In genomic region chr11:9158898-9159391, GRCh38 we compare ENCODE assay signal across 14 cellular contexts.
DNase-seq lines count a peak whose midpoint lies in the region; ATAC-seq, FAIRE-seq and TF ChIP-seq lines count a peak whose summit lies in the region.
"Had no signal": no experiment of that assay in that cellular context is flagged by ENCODE, and none has a peak within 500 bp of the region (broad histone marks: within the 10 kb centered on the region; RNA-seq: fewer than 3 reads in every experiment).

No MANE protein-coding gene starts in this region.

- ATAC-seq in K562, result no peak
- ATAC-seq in HG03045 (IDR thresholded peaks at IDR 0.05; ENCODE audit: unreplicated experiment), result no peak

- no peak overlapping the region for H2AFZ ChIP-seq in K562 (ENCODE audit: low read depth, low read length)
- no peak overlapping the region for H2AFZ ChIP-seq in mesenchymal stem cell (ENCODE audit: low read depth, low read length)

- FAIRE-seq in K562 (lab: Jason Lieb, UNC) (no peak), RCC 7860 (lab: Jason Lieb, UNC) (no peak)

- H4K91ac ChIP-seq in mesenchymal stem cell (ENCODE audit: low read length), result no peak overlapping the region

- no peak overlapping the region for H2BK12ac ChIP-seq in mesenchymal stem cell (ENCODE audit: low read length in 2 of 2)

- no TSS peak for BruUV-seq in K562 (replicated peaks; lab: Mats Ljungman, UMichigan)

- no peak overlapping the region for H3K9ac ChIP-seq in K562 (ENCODE audit: insufficient read depth in 1 of 2, low read depth in 2 of 2, low read length in 2 of 2)
- peak overlapping the region; percentile 55 for H3K9ac ChIP-seq in mesenchymal stem cell (ENCODE audit: low read length)

- TF ChIP-seq EP300 in K562 (IDR thresholded peaks at IDR 0.05; ENCODE audit: low read length), result no peak

- H3K36me3 ChIP-seq in K562 (ENCODE audit: control insufficient read depth, insufficient read depth, low read length), result peaks cover 47% of the 10 kb centered on the region
- H3K36me3 ChIP-seq in mesenchymal stem cell (ENCODE audit: control insufficient read depth in 1 of 2, insufficient read depth in 2 of 2, low read depth in 1 of 2, low read length in 2 of 2), result peaks cover 14 to 60% of the 10 kb centered on the region in 2 experiments
- H3K36me3 ChIP-seq in H7 (replicated peaks; ENCODE audit: control insufficient read depth, insufficient read depth, low read length), result peaks cover 5% of the 10 kb centered on the region

- H3K79me1 ChIP-seq in mesenchymal stem cell (replicated peaks; ENCODE audit: low read length, poor library complexity, severe bottlenecking), result peaks cover 15% of the 10 kb centered on the region

- H2BK120ac ChIP-seq in mesenchymal stem cell (ENCODE audit: low read depth, low read length), result no peak overlapping the region

- H3K23ac ChIP-seq in mesenchymal stem cell (ENCODE audit: low read length in 2 of 2), result no peak overlapping the region

- DNase-seq in ELR (ENCODE audit: low read depth), result peak; percentile 86
- peak; percentile 88 for DNase-seq in MV-4-11 (lab: John Stamatoyannopoulos, UW)
- DNase-seq in K562 (ENCODE audit: extremely low read depth in 1 of 4, low spot score in 3 of 4), result no peak
- DNase-seq in mesenchymal stem cell, result peak; percentile 54
- DNase-seq in RCC 7860 (ENCODE audit: low spot score), result no peak
- no peak for DNase-seq in H7
- DNase-seq: activated CD4-positive, alpha-beta T cell treated with anti-CD3 and anti-CD28 coated beads, Interleukin-2, amount 50 U/mL, for 4 hours; aorta; effector memory CD4-positive, alpha-beta T cell; midbrain; NCI-H1436; NCI-H774; posterior cingulate gyrus had no signal

- H3K9me3 ChIP-seq in K562 (replicated peaks; ENCODE audit: control insufficient read depth, insufficient read depth, low read depth, low read length) (no peaks in the 10 kb centered on the region), mesenchymal stem cell (ENCODE audit: control insufficient read depth, low read length) (no peaks in the 10 kb centered on the region)

- CTCF ChIA-PET in K562 (lab: Yijun Ruan, JAX; ENCODE audit: low intra/inter-chr PET ratio), result no interaction called here

- H3K27ac ChIP-seq in K562 (ENCODE audit: extremely low read depth, low read depth, low read length) (no peak overlapping the region), mesenchymal stem cell (ENCODE audit: low read length, poor library complexity, severe bottlenecking) (no peak overlapping the region)

- H2BK5ac ChIP-seq in mesenchymal stem cell (ENCODE audit: low read depth, low read length, poor library complexity, severe bottlenecking), result no peak overlapping the region

- in situ Hi-C loops in K562 (cut with MboI), result loop anchor here (25.0 kb wide), 1 partner anchor 253 kb away; no protein-coding TSS in a partner anchor

- no peak overlapping the region for H3K4ac ChIP-seq in mesenchymal stem cell (ENCODE audit: low read depth in 1 of 2, low read length in 2 of 2)

- H3K4me1 ChIP-seq in K562 (replicated peaks in 1 of 2; ENCODE audit: control insufficient read depth in 2 of 2, insufficient read depth in 2 of 2, low read length in 2 of 2) (peaks cover 4 to 5% of the 10 kb centered on the region in 2 experiments; a peak in 3 of 5 replicates), mesenchymal stem cell (ENCODE audit: control insufficient read depth, insufficient read depth, low read depth, low read length) (no peaks in the 10 kb centered on the region)

- H3K27me3 ChIP-seq in K562 (ENCODE audit: control insufficient read depth in 2 of 2, insufficient read depth in 2 of 2, low read length in 2 of 2), result no peaks in the 10 kb centered on the region
- H3K27me3 ChIP-seq in mesenchymal stem cell (ENCODE audit: control insufficient read depth in 1 of 2, insufficient read depth in 1 of 2, low read length in 2 of 2), result no peaks in the 10 kb centered on the region
- H3K27me3 ChIP-seq in H7 (ENCODE audit: control insufficient read depth, insufficient read depth, low read length), result no peaks in the 10 kb centered on the region

- H4K8ac ChIP-seq in mesenchymal stem cell (ENCODE audit: low read length), result no peak overlapping the region

- no peaks in the 10 kb centered on the region for H3K79me2 ChIP-seq in K562 (ENCODE audit: control insufficient read depth, insufficient read depth, low read length)

- no peaks in the 10 kb centered on the region for H4K20me1 ChIP-seq in K562 (replicated peaks; ENCODE audit: control insufficient read depth, insufficient read depth, low read length)

- TF ChIP-seq POLR2A in K562 (conservative IDR thresholded peaks at IDR 0.05), result no peak

- H3K14ac ChIP-seq in mesenchymal stem cell (ENCODE audit: low read length in 2 of 2), result no peak overlapping the region

- H2BK15ac ChIP-seq in mesenchymal stem cell (ENCODE audit: low read depth, poor library complexity, severe bottlenecking), result no peak overlapping the region

- H3K18ac ChIP-seq in mesenchymal stem cell (ENCODE audit: low read depth in 1 of 2, low read length in 2 of 2), result no peak overlapping the region

- no peak for TF ChIP-seq RAD21 in K562 (CRISPR knock-in tag; conservative IDR thresholded peaks at IDR 0.05 in 1 of 2, IDR thresholded peaks at IDR 0.05 in 1 of 2)

- POLR2A ChIA-PET in K562 (lab: Yijun Ruan, JAX), result no interaction called here

- H3K4me3 ChIP-seq in K562 (no peak overlapping the region), mesenchymal stem cell (ENCODE audit: insufficient read depth in 1 of 2, low read depth in 1 of 2, low read length in 2 of 2) (no peak overlapping the region), H7 (ENCODE audit: insufficient read depth, low read depth, low read length) (no peak overlapping the region)

- no peak overlapping the region for H3K4me2 ChIP-seq in K562 (ENCODE audit: insufficient read depth, low read length)
- H3K4me2 ChIP-seq in mesenchymal stem cell (ENCODE audit: low read length, poor library complexity, severe bottlenecking), result no peak overlapping the region

- intact Hi-C loops in K562 (cut with micrococcal nuclease), result no loop called here

- no peak for TF ChIP-seq CTCF in K562 (IDR thresholded peaks at IDR 0.05 in 2 of 3, conservative IDR thresholded peaks at IDR 0.05 in 1 of 3; ENCODE audit: insufficient read depth in 2 of 3, low read depth in 1 of 3, low read length in 3 of 3)

- no peaks in the 10 kb centered on the region for H3K9me1 ChIP-seq in K562 (ENCODE audit: control insufficient read depth, insufficient read depth, low read length)

- H2AK5ac ChIP-seq in mesenchymal stem cell (ENCODE audit: low read length, severe bottlenecking), result no peak overlapping the region

TF ChIP-seq in K562, 482 proteins besides CTCF, POLR2A, EP300 and RAD21 (continues in another document):
- TF ChIP-seq ELF4 (CRISPR knock-in tag; IDR thresholded peaks at IDR 0.05) (no peak), CREB1 (IDR thresholded peaks at IDR 0.05) (no peak), CREB1 (CRISPR knock-in tag; IDR thresholded peaks at IDR 0.05) (no peak), FOXA3 (CRISPR knock-in tag; conservative IDR thresholded peaks at IDR 0.05 in 1 of 2, IDR thresholded peaks at IDR 0.05 in 1 of 2) (no peak), ARID1B (IDR thresholded peaks at IDR 0.05) (0 out of 2 replicates have a peak, but pooled peaks have one; percentile 13), CEBPG (CRISPR knock-in tag; IDR thresholded peaks at IDR 0.05) (no peak), CEBPG (tag; conservative IDR thresholded peaks at IDR 0.05 in 1 of 2, IDR thresholded peaks at IDR 0.05 in 1 of 2) (peak; percentile 68 to 75), CTCFL (IDR thresholded peaks at IDR 0.05; ENCODE audit: borderline replicate concordance, insufficient read depth, low read depth, low read length, poor library complexity, severe bottlenecking) (no peak), ZNF384 (IDR thresholded peaks at IDR 0.05; ENCODE audit: low read depth, low read length) (0 out of 2 replicates have a peak, but pooled peaks have one; percentile 12), NKRF (IDR thresholded peaks at IDR 0.05; ENCODE audit: borderline replicate concordance) (no peak), ZFP36 (IDR thresholded peaks at IDR 0.05; ENCODE audit: low read depth, low read length, partially characterized antibody) (no peak), ATF3 (IDR thresholded peaks at IDR 0.05) (peak; percentile 55), ATF3 (CRISPR knock-in tag; conservative IDR thresholded peaks at IDR 0.05) (no peak)

Comparison
In these comparisons a context has a peak if more than half of its experiments do, and no peak if none do; other contexts are left out.
1. DNase-seq: peak in ELR (single experiment), MV-4-11 (single experiment) and mesenchymal stem cell (single experiment); none in K562 (0 of 4), RCC 7860 (single experiment) and H7 (single experiment).